In genomic region chr6:38092462-38092861, GRCh38 we compare ENCODE assay signal across 21 cellular contexts.
DNase-seq lines count a peak whose midpoint lies in the region; ATAC-seq and TF ChIP-seq lines count a peak whose summit lies in the region.
"Had no signal": no experiment of that assay in that cellular context is flagged by ENCODE, and none has a peak within 500 bp of the region (broad histone marks: within the 10 kb centered on the region; RNA-seq: fewer than 3 reads in every experiment).

No MANE protein-coding gene starts in this region.

- H3K4me3 ChIP-seq in left lung, result no peak overlapping the region
- H3K4me3 ChIP-seq: BLaER1, GM12878 had no signal

- H3K36me3 ChIP-seq in left lung, result peaks cover 0 to 2% of the 10 kb centered on the region in 2 donors
- H3K36me3 ChIP-seq: BE2C had no signal

- no peak overlapping the region for H3K27ac ChIP-seq in left lung
- H3K27ac ChIP-seq: BLaER1 had no signal

- H3K4me1 ChIP-seq in left lung, result no peaks in the 10 kb centered on the region
- H3K4me1 ChIP-seq: BLaER1 had no signal

- ATAC-seq in left ventricle myocardium superior, result peak; percentile 51
- ATAC-seq in left lung, result peak; percentile 41
- ATAC-seq: GM12878 had no signal

- no peak for DNase-seq in left ventricle myocardium superior
- DNase-seq in cardiac septum (ENCODE audit: low spot score), result no peak
- no peak for DNase-seq in left lung
- DNase-seq in medulla oblongata (ENCODE audit: extremely low spot score), result no peak
- no peak for DNase-seq in activated CD4-positive, alpha-beta T cell treated with anti-CD3 and anti-CD28 coated beads, Interleukin-2, amount 50 U/mL, for 48 hours
- DNase-seq: 8988T; ACHN; BE2C; CD4-positive, alpha-beta memory T cell; CD4-positive, CD25-positive, alpha-beta regulatory T cell; CD8-positive, alpha-beta memory T cell; COR-L47; DMS 273 treated with DMSO at 0.1 percent for 48 hours; DMS153; DMS53; DMS79; DND-41; EL; GDM1 had no signal

- no peaks in the 10 kb centered on the region for H3K27me3 ChIP-seq in left lung
- H3K27me3 ChIP-seq: BE2C, BLaER1 had no signal

- TF ChIP-seq CTCF in left lung (IDR thresholded peaks at IDR 0.05), result no peak

- H3K9me3 ChIP-seq in left lung, result no peaks in the 10 kb centered on the region
- H3K9me3 ChIP-seq: BE2C, BLaER1 had no signal

- intact Hi-C loops in left ventricle myocardium superior (cut with micrococcal nuclease), result no loop called here
- intact Hi-C loops in cardiac septum (cut with DNase I), result no loop called here
- intact Hi-C loops in left lung (cut with DNase I), result no loop called here
